ENCODE assay signal across 1 cellular context in genomic region chr2:26758790-26759321, GRCh38.
TF ChIP-seq lines count a peak whose summit lies in the region.

No MANE protein-coding gene starts in this region.

TF ChIP-seq in WTC11, 78 proteins besides CTCF, POLR2A, EP300 and RAD21 (continued from another document):
- TF ChIP-seq ARID4B (CRISPR knock-in tag; IDR thresholded peaks at IDR 0.05; ENCODE audit: borderline replicate concordance) (no peak), FOXP1 (CRISPR knock-in tag; IDR thresholded peaks at IDR 0.05; ENCODE audit: borderline replicate concordance) (no peak), FOXJ3 (CRISPR knock-in tag; IDR thresholded peaks at IDR 0.05; ENCODE audit: borderline replicate concordance) (no peak)
